ENCODE assay signal across 15 cellular contexts in the genomic region with DNA sequence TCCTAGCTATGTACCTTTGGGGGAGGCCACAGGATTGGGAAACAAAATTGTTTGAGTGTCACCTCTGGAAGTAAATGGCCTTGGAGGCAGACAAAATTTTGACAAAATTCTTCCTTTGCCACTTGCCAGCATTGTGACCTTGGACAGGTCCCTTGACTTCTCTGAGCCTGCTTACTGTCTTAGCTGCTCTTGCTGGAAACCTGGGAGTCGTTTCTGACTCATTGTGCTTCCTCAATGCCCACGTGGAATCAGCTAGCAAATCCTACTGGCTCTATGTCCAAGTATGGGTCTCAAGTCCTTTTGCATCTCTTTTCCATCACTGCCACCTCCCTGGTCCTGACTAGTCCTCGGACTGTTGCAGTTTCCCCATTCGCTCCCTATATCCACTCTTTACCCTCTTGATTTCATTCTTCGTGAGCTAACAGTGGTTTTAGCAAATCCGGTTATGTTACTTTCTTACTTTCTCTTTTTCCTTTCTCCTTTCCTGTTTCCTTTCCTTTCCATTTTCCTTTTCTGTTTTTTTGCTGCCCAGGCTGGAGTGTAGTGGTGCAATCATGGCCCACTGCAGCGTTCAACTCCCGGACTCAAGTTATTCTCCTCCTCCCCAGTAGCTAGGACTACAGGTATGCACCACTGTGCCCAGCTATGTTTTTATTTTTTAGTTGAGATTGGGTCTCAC.
DNase-seq lines count a peak whose midpoint lies in the region; ATAC-seq and TF ChIP-seq lines count a peak whose summit lies in the region.
"Had no signal": no experiment of that assay in that cellular context is flagged by ENCODE, and none has a peak within 500 bp of the region (broad histone marks: within the 10 kb centered on the region; RNA-seq: fewer than 3 reads in every experiment).

No MANE protein-coding gene starts in this region.

- no peak overlapping the region for H3K9ac ChIP-seq in Loucy (ENCODE audit: low read depth, low read length, poor library complexity, severe bottlenecking)
- no peak overlapping the region for H3K9ac ChIP-seq in skeletal muscle tissue (ENCODE audit: low read depth in 1 of 3, low read length in 3 of 3)

- H3K4me3 Mint-ChIP-seq in activated CD4-positive, alpha-beta memory T cell treated with anti-CD3 and anti-CD28 coated beads, Interleukin-2, amount 10 ng/mL, durations not matched to agents 7 days and 5 days: no peak overlapping the region
- no peak overlapping the region for H3K4me3 Mint-ChIP-seq in activated CD4-positive, alpha-beta memory T cell treated with anti-CD3 and anti-CD28 coated beads for 36 hours
- H3K4me3 Mint-ChIP-seq: activated naive CD4-positive, alpha-beta T cell treated with anti-CD3 and anti-CD28 coated beads, Interleukin-2, amount 50 U/mL, for 24 hours had no signal

- TF ChIP-seq CTCF in Loucy (conservative IDR thresholded peaks at IDR 0.05; ENCODE audit: low read length): no peak
- no peak for TF ChIP-seq CTCF in foreskin keratinocyte (conservative IDR thresholded peaks at IDR 0.05)

- H3K79me2 ChIP-seq in Loucy (ENCODE audit: insufficient read depth, low read length): no peaks in the 10 kb centered on the region; the same call in 1 of the 2 replicates

- POLR2A ChIA-PET in activated CD4-positive, alpha-beta memory T cell treated with anti-CD3 and anti-CD28 coated beads, Interleukin-2, amount 10 ng/mL, durations not matched to agents 7 days and 5 days (lab: Charles Lee): interaction anchor here (1.4 to 2.0 kb wide), 5 partner anchors 11 to 89 kb away, joined by 3 to 6 read pairs (median 4); no protein-coding TSS in a partner anchor
- POLR2A ChIA-PET in activated CD4-positive, alpha-beta memory T cell treated with anti-CD3 and anti-CD28 coated beads for 36 hours (lab: Charles Lee): no interaction called here

- intact Hi-C loops in activated CD4-positive, alpha-beta memory T cell treated with anti-CD3 and anti-CD28 coated beads for 36 hours (cut with micrococcal nuclease): no loop called here

- peak overlapping the region; percentile 29 for H3K4me2 ChIP-seq in Loucy (ENCODE audit: low read depth, low read length, poor library complexity, severe bottlenecking)

- H3K27ac Mint-ChIP-seq in activated CD4-positive, alpha-beta memory T cell treated with anti-CD3 and anti-CD28 coated beads, Interleukin-2, amount 10 ng/mL, durations not matched to agents 7 days and 5 days: peak overlapping the region; percentile 54
- H3K27ac Mint-ChIP-seq in activated CD4-positive, alpha-beta memory T cell treated with anti-CD3 and anti-CD28 coated beads for 36 hours: no peak overlapping the region
- H3K27ac Mint-ChIP-seq: activated naive CD4-positive, alpha-beta T cell treated with anti-CD3 and anti-CD28 coated beads, Interleukin-2, amount 50 U/mL, for 24 hours had no signal

- no peaks in the 10 kb centered on the region for H3K9me2 ChIP-seq in Loucy (replicated peaks; ENCODE audit: low read depth, low read length)

- ATAC-seq in foreskin keratinocyte: peak; percentile 24
- no peak for ATAC-seq in GM21717 (IDR thresholded peaks at IDR 0.05; ENCODE audit: unreplicated experiment)
- ATAC-seq in GM18519 (IDR thresholded peaks at IDR 0.05; ENCODE audit: low FRiP score, unreplicated experiment): no peak

- H2AFZ ChIP-seq in Loucy (ENCODE audit: low read length): no peak overlapping the region

- DNase-seq in activated CD4-positive, alpha-beta memory T cell treated with anti-CD3 and anti-CD28 coated beads, Interleukin-2, amount 10 ng/mL, durations not matched to agents 7 days and 5 days: no peak
- no peak for DNase-seq in activated CD4-positive, alpha-beta memory T cell treated with anti-CD3 and anti-CD28 coated beads for 36 hours
- DNase-seq in foreskin keratinocyte: no peak
- no peak for DNase-seq in cerebellar cortex (ENCODE audit: low spot score)
- DNase-seq: H7; NCI-H187; NCI-H526; sigmoid colon; stimulated activated CD4-positive, alpha-beta T cell treated with anti-CD3 and anti-CD28 coated beads, Interleukin-2, amount 100 ng/mL, for 48 hours had no signal

- no peak overlapping the region for H3K4me3 ChIP-seq in Loucy (ENCODE audit: low read length, poor library complexity, severe bottlenecking)
- H3K4me3 ChIP-seq in skeletal muscle tissue (ENCODE audit: low read length in 3 of 3): no peak overlapping the region
- H3K4me3 ChIP-seq: sigmoid colon, tibial nerve had no signal

- H3K27ac ChIP-seq in foreskin keratinocyte: no peak overlapping the region
- H3K27ac ChIP-seq in skeletal muscle tissue (ENCODE audit: low read depth, low read length): peak overlapping the region; percentile 73

- H4K20me1 ChIP-seq in Loucy (ENCODE audit: insufficient read depth, low read length, poor library complexity, severe bottlenecking): no peaks in the 10 kb centered on the region

- H3K36me3 ChIP-seq in Loucy (ENCODE audit: insufficient read depth, low read length): peaks cover 3% of the 10 kb centered on the region; the same call in 1 of the 2 replicates
- H3K36me3 ChIP-seq in skeletal muscle tissue (ENCODE audit: control insufficient read depth in 3 of 3, insufficient read depth in 3 of 3, low read length in 3 of 3): no peaks in the 10 kb centered on the region
- H3K36me3 ChIP-seq: sigmoid colon had no signal

- peaks cover 36% of the 10 kb centered on the region for H3K36me3 Mint-ChIP-seq in activated CD4-positive, alpha-beta memory T cell treated with anti-CD3 and anti-CD28 coated beads, Interleukin-2, amount 10 ng/mL, durations not matched to agents 7 days and 5 days (ENCODE audit: low read depth)
- peaks cover 32% of the 10 kb centered on the region for H3K36me3 Mint-ChIP-seq in activated CD4-positive, alpha-beta memory T cell treated with anti-CD3 and anti-CD28 coated beads for 36 hours

- H3K27me3 Mint-ChIP-seq in activated CD4-positive, alpha-beta memory T cell treated with anti-CD3 and anti-CD28 coated beads, Interleukin-2, amount 10 ng/mL, durations not matched to agents 7 days and 5 days: no peaks in the 10 kb centered on the region
- no peaks in the 10 kb centered on the region for H3K27me3 Mint-ChIP-seq in activated CD4-positive, alpha-beta memory T cell treated with anti-CD3 and anti-CD28 coated beads for 36 hours
- H3K27me3 Mint-ChIP-seq: activated naive CD4-positive, alpha-beta T cell treated with anti-CD3 and anti-CD28 coated beads, Interleukin-2, amount 50 U/mL, for 24 hours had no signal

- CTCF ChIA-PET in activated CD4-positive, alpha-beta memory T cell treated with anti-CD3 and anti-CD28 coated beads, Interleukin-2, amount 10 ng/mL, durations not matched to agents 7 days and 5 days (lab: Charles Lee): interaction anchor here (0.7 to 2.9 kb wide), 3 partner anchors 37 to 107 kb away, joined by 3 to 12 read pairs (median 3); partner anchors contain the start of gene KSR1
- CTCF ChIA-PET in activated CD4-positive, alpha-beta memory T cell treated with anti-CD3 and anti-CD28 coated beads for 36 hours (lab: Charles Lee): interaction anchor here (0.7 to 1.0 kb wide), 3 partner anchors 13 to 37 kb away, joined by 3 to 4 read pairs (median 4); no protein-coding TSS in a partner anchor

- peaks cover 42% of the 10 kb centered on the region for H3K4me1 ChIP-seq in Loucy (ENCODE audit: insufficient read depth, low read length, poor library complexity, severe bottlenecking)
- H3K4me1 ChIP-seq in foreskin keratinocyte: peaks cover 5% of the 10 kb centered on the region
- H3K4me1 ChIP-seq in skeletal muscle tissue (ENCODE audit: control insufficient read depth in 3 of 3, insufficient read depth in 3 of 3, low read length in 3 of 3): peaks cover 39 to 45% (median 44%) of the 10 kb centered on the region in 3 donors

- no peaks in the 10 kb centered on the region for H3F3A ChIP-seq in Loucy (ENCODE audit: low read depth)

- H3K4me1 Mint-ChIP-seq in activated CD4-positive, alpha-beta memory T cell treated with anti-CD3 and anti-CD28 coated beads, Interleukin-2, amount 10 ng/mL, durations not matched to agents 7 days and 5 days: peaks cover 39% of the 10 kb centered on the region
- peaks cover 34% of the 10 kb centered on the region for H3K4me1 Mint-ChIP-seq in activated CD4-positive, alpha-beta memory T cell treated with anti-CD3 and anti-CD28 coated beads for 36 hours (ENCODE audit: low read depth)

- H3K27me3 ChIP-seq in Loucy (ENCODE audit: insufficient read depth, low read length, poor library complexity, severe bottlenecking) (no peaks in the 10 kb centered on the region), foreskin keratinocyte (no peaks in the 10 kb centered on the region), skeletal muscle tissue (ENCODE audit: control insufficient read depth in 3 of 3, insufficient read depth in 3 of 3, low read length in 3 of 3) (no peaks in the 10 kb centered on the region)
- H3K27me3 ChIP-seq: sigmoid colon, tibial nerve had no signal

- H3K9me3 ChIP-seq in Loucy (ENCODE audit: insufficient read depth, low read depth, low read length) (peaks cover 4% of the 10 kb centered on the region; the same call in 1 of the 2 replicates), skeletal muscle tissue (ENCODE audit: control insufficient read depth in 3 of 3, low read length in 3 of 3) (no peaks in the 10 kb centered on the region)
- H3K9me3 ChIP-seq: sigmoid colon, tibial nerve had no signal

- H3K9me3 Mint-ChIP-seq in activated CD4-positive, alpha-beta memory T cell treated with anti-CD3 and anti-CD28 coated beads, Interleukin-2, amount 10 ng/mL, durations not matched to agents 7 days and 5 days: no peaks in the 10 kb centered on the region
- no peaks in the 10 kb centered on the region for H3K9me3 Mint-ChIP-seq in activated CD4-positive, alpha-beta memory T cell treated with anti-CD3 and anti-CD28 coated beads for 36 hours
- H3K9me3 Mint-ChIP-seq: activated naive CD4-positive, alpha-beta T cell treated with anti-CD3 and anti-CD28 coated beads, Interleukin-2, amount 50 U/mL, for 24 hours had no signal
